In genomic region chr1:235074335-235075120, GRCh38 we compare ENCODE assay signal across 1 cellular context.
TF ChIP-seq lines count a peak whose summit lies in the region.

No MANE protein-coding gene starts in this region.

TF ChIP-seq in HepG2, 621 proteins besides CTCF, POLR2A, EP300 and RAD21 (continued from another document and continues in another):
- TF ChIP-seq ZNF639 (CRISPR knock-in tag; conservative IDR thresholded peaks at IDR 0.05) (no peak; the same call in 1 of the 2 replicates), ZBTB7A (CRISPR knock-in tag; IDR thresholded peaks at IDR 0.05) (no peak), ZNF782 (CRISPR knock-in tag; IDR thresholded peaks at IDR 0.05; ENCODE audit: borderline replicate concordance) (no peak), ZNF75D (CRISPR knock-in tag; IDR thresholded peaks at IDR 0.05; ENCODE audit: borderline replicate concordance) (no peak), ZNF446 (CRISPR knock-in tag; IDR thresholded peaks at IDR 0.05) (no peak), RFX1 (IDR thresholded peaks at IDR 0.05) (no peak), ADNP (CRISPR knock-in tag; IDR thresholded peaks at IDR 0.05) (no peak), U2AF2 (IDR thresholded peaks at IDR 0.05; ENCODE audit: low read depth, low read length) (no peak), RFXAP (CRISPR knock-in tag; IDR thresholded peaks at IDR 0.05; ENCODE audit: borderline replicate concordance) (0 out of 2 replicates have a peak, but pooled peaks have one; percentile 43), MLXIP (CRISPR knock-in tag; IDR thresholded peaks at IDR 0.05; ENCODE audit: borderline replicate concordance) (no peak), ZBTB40 (IDR thresholded peaks at IDR 0.05) (no peak), ZBTB40 (CRISPR knock-in tag; IDR thresholded peaks at IDR 0.05) (no peak; the same call in 1 of the 2 replicates), ZBTB33 (CRISPR knock-in tag; IDR thresholded peaks at IDR 0.05) (no peak), RXRB (CRISPR knock-in tag; IDR thresholded peaks at IDR 0.05; ENCODE audit: borderline replicate concordance) (no peak), HOXA7 (CRISPR knock-in tag; IDR thresholded peaks at IDR 0.05) (no peak), PAF1 (CRISPR knock-in tag; IDR thresholded peaks at IDR 0.05) (peak; percentile 83; the same call in 1 of the 2 replicates), TBP (CRISPR knock-in tag; IDR thresholded peaks at IDR 0.05) (no peak), ZBTB3 (CRISPR knock-in tag; IDR thresholded peaks at IDR 0.05; ENCODE audit: borderline replicate concordance, low read depth) (no peak), ZFYVE20 (CRISPR knock-in tag; IDR thresholded peaks at IDR 0.05; ENCODE audit: borderline replicate concordance, low read depth) (no peak), ZBTB42 (CRISPR knock-in tag; IDR thresholded peaks at IDR 0.05) (no peak), ZNF567 (CRISPR knock-in tag; IDR thresholded peaks at IDR 0.05; ENCODE audit: borderline replicate concordance) (no peak), ZSCAN29 (CRISPR knock-in tag; conservative IDR thresholded peaks at IDR 0.05) (no peak), LRRFIP1 (CRISPR knock-in tag; conservative IDR thresholded peaks at IDR 0.05) (no peak), ISL2 (CRISPR knock-in tag; IDR thresholded peaks at IDR 0.05) (no peak), IRF2 (CRISPR knock-in tag; IDR thresholded peaks at IDR 0.05) (no peak), LCORL (IDR thresholded peaks at IDR 0.05) (no peak), LCORL (CRISPR knock-in tag; IDR thresholded peaks at IDR 0.05) (no peak), GABPA (IDR thresholded peaks at IDR 0.05; ENCODE audit: low read depth, low read length) (no peak), GABPA (CRISPR knock-in tag; IDR thresholded peaks at IDR 0.05; ENCODE audit: low read depth) (no peak), SALL1 (CRISPR knock-in tag; IDR thresholded peaks at IDR 0.05) (no peak), ZNF512 (CRISPR knock-in tag; IDR thresholded peaks at IDR 0.05) (0 out of 2 replicates have a peak, but pooled peaks have one; percentile 66), HIVEP1 (CRISPR knock-in tag; IDR thresholded peaks at IDR 0.05) (no peak), ZNF367 (CRISPR knock-in tag; IDR thresholded peaks at IDR 0.05; ENCODE audit: borderline replicate concordance) (no peak), ZNF850 (CRISPR knock-in tag; conservative IDR thresholded peaks at IDR 0.05) (no peak), ZNF263 (CRISPR knock-in tag; IDR thresholded peaks at IDR 0.05) (no peak), MYNN (CRISPR knock-in tag; IDR thresholded peaks at IDR 0.05; ENCODE audit: low read depth) (no peak), ZBTB20 (CRISPR knock-in tag; IDR thresholded peaks at IDR 0.05; ENCODE audit: borderline replicate concordance, low read depth) (no peak), TSC22D2 (CRISPR knock-in tag; IDR thresholded peaks at IDR 0.05; ENCODE audit: borderline replicate concordance) (no peak)
